Comparison of ENCODE assay signal across 29 cellular contexts in genomic region chr1:164824542-164824941, GRCh38.
DNase-seq lines count a peak whose midpoint lies in the region; ATAC-seq and TF ChIP-seq lines count a peak whose summit lies in the region.
"Had no signal": no experiment of that assay in that cellular context is flagged by ENCODE, and none has a peak within 500 bp of the region (broad histone marks: within the 10 kb centered on the region; RNA-seq: fewer than 3 reads in every experiment).

No MANE protein-coding gene starts in this region.

- no peak overlapping the region for H3K4me3 ChIP-seq in ascending aorta
- H3K4me3 ChIP-seq in heart left ventricle = no peak overlapping the region
- H3K4me3 ChIP-seq in neural cell (ENCODE audit: low read length) = no peak overlapping the region
- no peak overlapping the region for H3K4me3 ChIP-seq in transverse colon
- no peak overlapping the region for H3K4me3 ChIP-seq in upper lobe of right lung
- H3K4me3 ChIP-seq: BLaER1, colonic mucosa, spleen had no signal

- H3K27ac ChIP-seq in ascending aorta (peak overlapping the region; percentile 64 to 65), heart left ventricle (peak overlapping the region in 11 of 12 donors; percentile 34 to 84 (median 70)), neural cell (ENCODE audit: low read length) (peak overlapping the region; percentile 69), transverse colon (peak overlapping the region; percentile 7 to 76 (median 55)), upper lobe of right lung (no peak overlapping the region)
- H3K27ac ChIP-seq: BLaER1, colonic mucosa, spleen had no signal

- H3K36me3 ChIP-seq in ascending aorta (peaks cover 12% of the 10 kb centered on the region in 2 donors), heart left ventricle (peaks cover 0 to 47% (median 13%) of the 10 kb centered on the region in 9 donors), neural cell (ENCODE audit: insufficient read depth, low read length) (peaks cover 19% of the 10 kb centered on the region), transverse colon (peaks cover 0 to 10% (median 2%) of the 10 kb centered on the region in 4 donors), upper lobe of right lung (peaks cover 26% of the 10 kb centered on the region)
- H3K36me3 ChIP-seq: colonic mucosa had no signal

- no peaks in the 10 kb centered on the region for H4K20me1 ChIP-seq in neural cell (ENCODE audit: insufficient read depth)

- TF ChIP-seq EP300 in neural cell (conservative IDR thresholded peaks at IDR 0.05; ENCODE audit: poor library complexity, severe bottlenecking) (peak; percentile 83), transverse colon (IDR thresholded peaks at IDR 0.05; ENCODE audit: low read depth) (no peak)

- H3K27me3 ChIP-seq in ascending aorta (no peaks in the 10 kb centered on the region), heart left ventricle (no peaks in the 10 kb centered on the region), neural cell (ENCODE audit: insufficient read depth, low read depth, low read length) (no peaks in the 10 kb centered on the region), transverse colon (no peaks in the 10 kb centered on the region), upper lobe of right lung (no peaks in the 10 kb centered on the region)
- H3K27me3 ChIP-seq: BLaER1, colonic mucosa, spleen had no signal

- TF ChIP-seq POLR2A in heart left ventricle (IDR thresholded peaks at IDR 0.05) (no peak), transverse colon (IDR thresholded peaks at IDR 0.05) (no peak)

- no peaks in the 10 kb centered on the region for H3K9me2 ChIP-seq in neural cell (ENCODE audit: insufficient read depth, low read length)

- TF ChIP-seq CTCF in ascending aorta (IDR thresholded peaks at IDR 0.05) (no peak), heart left ventricle (IDR thresholded peaks at IDR 0.05) (no peak), neural cell (IDR thresholded peaks at IDR 0.05; ENCODE audit: poor library complexity, severe bottlenecking) (no peak), transverse colon (IDR thresholded peaks at IDR 0.05) (no peak), upper lobe of right lung (IDR thresholded peaks at IDR 0.05) (no peak)

- in situ Hi-C loops in transverse colon (cut with MboI; ENCODE audit: low pct_ligation_motif_present in 1 of 4, low pct_unique_long_range_greater_than_20kb in 1 of 4, low sequenced_read_pairs in 3 of 4) = no loop called here

- no peaks in the 10 kb centered on the region for H3K79me2 ChIP-seq in neural cell (replicated peaks; ENCODE audit: insufficient read depth, low read length)

- TF ChIP-seq RAD21 in neural cell (conservative IDR thresholded peaks at IDR 0.05) = no peak

- ATAC-seq in heart left ventricle (peak; percentile 10 to 85 (median 54)), GM19452 (IDR thresholded peaks at IDR 0.05; ENCODE audit: unreplicated experiment) (no peak), HG02870 (IDR thresholded peaks at IDR 0.05; ENCODE audit: unreplicated experiment) (no peak), upper lobe of right lung (no peak)
- ATAC-seq: activated naive CD4-positive, alpha-beta T cell treated with anti-CD3 and anti-CD28 coated beads, Interleukin-2, amount 50 U/mL, for 72 hours; T-cell had no signal

- peak overlapping the region; percentile 21 for H3K9ac ChIP-seq in neural cell (ENCODE audit: low read length)
- H3K9ac ChIP-seq: BLaER1 had no signal

- intact Hi-C loops in ascending aorta (cut with DNase I) = no loop called here
- intact Hi-C loops in heart left ventricle (cut with DNase I) = loop anchor here in 3 of 10 donors (2.0 to 10.0 kb wide), 3 partner anchors 88 to 250 kb away; no protein-coding TSS in a partner anchor
- intact Hi-C loops in transverse colon (cut with DNase I; ENCODE audit: low total_unique reads) = loop anchor here (10.0 kb wide), 1 partner anchor 130 kb away; no protein-coding TSS in a partner anchor
- intact Hi-C loops in upper lobe of right lung (cut with DNase I) = no loop called here

- H3K9me3 ChIP-seq in ascending aorta (no peaks in the 10 kb centered on the region), heart left ventricle (no peaks in the 10 kb centered on the region), neural cell (ENCODE audit: low read length) (no peaks in the 10 kb centered on the region), transverse colon (no peaks in the 10 kb centered on the region), upper lobe of right lung (no peaks in the 10 kb centered on the region)
- H3K9me3 ChIP-seq: BLaER1, colonic mucosa, spleen had no signal

- peaks cover 6% of the 10 kb centered on the region for H3F3A ChIP-seq in neural cell (ENCODE audit: insufficient read depth, low read length, poor library complexity, severe bottlenecking)

- H3K4me2 ChIP-seq in neural cell (ENCODE audit: low read length) = no peak overlapping the region
- H3K4me2 ChIP-seq: BLaER1 had no signal

- peaks cover 7 to 9% of the 10 kb centered on the region in 2 donors for H3K4me1 ChIP-seq in ascending aorta
- peaks cover 0 to 30% (median 9%) of the 10 kb centered on the region in 12 donors for H3K4me1 ChIP-seq in heart left ventricle
- H3K4me1 ChIP-seq in transverse colon = peaks cover 0 to 16% (median 9%) of the 10 kb centered on the region in 4 donors
- H3K4me1 ChIP-seq in upper lobe of right lung = no peaks in the 10 kb centered on the region
- H3K4me1 ChIP-seq: BLaER1, colonic mucosa, spleen had no signal

- DNase-seq in ascending aorta (ENCODE audit: low spot score in 2 of 2) (no peak), heart left ventricle (no peak), transverse colon (no peak), NK-92 (lab: John Stamatoyannopoulos, UW; ENCODE audit: unreplicated experiment) (no peak), upper lobe of right lung (no peak)
- DNase-seq: activated CD4-positive, alpha-beta T cell treated with anti-CD3 and anti-CD28 coated beads, Interleukin-2, amount 10 ng/mL, durations not matched to agents 24 days and 14 days; activated CD8-positive, alpha-beta memory T cell treated with anti-CD3 and anti-CD28 coated beads for 24 hours; activated effector memory CD4-positive, alpha-beta T cell treated with Interleukin-2 at 50 U/mL for 16 hours; activated T-cell treated with anti-CD3 and anti-CD28 coated beads for 4 hours; amygdala; colonic mucosa; effector memory CD4-positive, alpha-beta T cell; H9; head of caudate nucleus; kidney; MM.1S; NCI-H1105 treated with DMSO at 0.1 percent for 48 hours; NCI-H1930; NCI-H748 treated with DMSO at 0.1 percent for 48 hours; spleen; stimulated activated CD4-positive, alpha-beta T cell treated with anti-CD3 and anti-CD28 coated beads, Interleukin-2, amount 100 ng/mL, for 24 hours; stimulated activated CD8-positive, alpha-beta memory T cell treated with anti-CD3 and anti-CD28 coated beads, Interleukin-4, amount 100 ng/mL, for 48 hours; T-cell; trophoblast cell had no signal

- H2AFZ ChIP-seq in neural cell (ENCODE audit: low read depth, low read length) = no peak overlapping the region

TF ChIP-seq in neural cell, 6 proteins besides CTCF, POLR2A, EP300 and RAD21:
- TF ChIP-seq POLR2AphosphoS5 (IDR thresholded peaks at IDR 0.05) (peak; percentile 81), REST (IDR thresholded peaks at IDR 0.05; ENCODE audit: borderline replicate concordance) (peak; percentile 39), TAF1 (IDR thresholded peaks at IDR 0.05; ENCODE audit: low read depth) (no peak)
TF ChIP-seq in neural cell: peak in this region for 2.

Comparison
In these comparisons a context has a peak if more than half of its experiments do, and no peak if none do; other contexts are left out.
1. ATAC-seq: peak in heart left ventricle (4 of 4); none in GM19452 (single experiment), HG02870 (single experiment) and upper lobe of right lung (single experiment).